In the genomic region with DNA sequence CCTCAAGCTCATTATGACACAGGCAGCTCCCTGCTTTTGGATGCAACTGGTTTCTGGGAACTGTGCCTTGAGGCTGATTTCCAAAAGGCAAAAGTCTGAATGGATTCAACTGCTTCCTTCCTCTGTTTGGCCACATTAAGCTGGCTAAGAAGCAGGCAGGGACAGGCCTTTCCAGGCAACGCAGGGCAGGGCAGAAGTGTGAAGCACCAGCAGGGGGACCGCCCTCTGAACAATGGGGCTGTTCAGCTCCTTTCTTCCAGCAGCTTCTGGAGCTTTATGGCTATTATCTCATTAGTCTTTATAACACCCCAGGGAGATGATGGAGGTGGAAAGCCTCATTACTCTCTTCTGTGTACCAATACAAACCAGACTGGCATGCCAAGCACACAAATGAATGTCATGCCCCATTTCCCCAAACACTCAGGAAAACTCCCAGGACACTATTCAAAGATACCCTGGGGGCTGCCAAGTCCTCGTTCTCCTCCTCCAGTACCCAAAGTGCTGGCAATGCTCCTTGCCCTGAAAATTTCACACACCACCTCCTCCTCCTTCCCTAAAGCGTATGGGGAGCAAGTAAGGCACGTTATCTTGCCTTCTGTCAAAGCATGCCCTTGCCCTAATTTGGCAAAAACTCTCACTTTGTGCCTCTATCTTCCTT, we compare ENCODE assay signal across 8 cellular contexts. TPM values are rescaled to one million over a fixed set of nuclear protein-coding genes. Genes with fewer than 3 reads are reported as not detected.
A peak's percentile ranks its signal among the peaks of the same experiment; 100 is the strongest.
DNase-seq lines count a peak whose midpoint lies in the region; TF ChIP-seq lines count a peak whose summit lies in the region.

No MANE protein-coding gene starts in this region.

- H3K4me3 Mint-ChIP-seq in H9, result no peak overlapping the region

- intact Hi-C loops in cardiac septum (cut with DNase I), result loop anchor here (1.0 to 10.0 kb wide), 3 partner anchors 139 to 278 kb away; a partner anchor contains a TSS
- intact Hi-C loops in PC-9 (cut with micrococcal nuclease; ENCODE audit: unreplicated experiment), result loop anchor here (2.0 to 5.0 kb wide), 3 partner anchors 135 to 285 kb away; a partner anchor contains a TSS

- no peak overlapping the region for H2BK20ac ChIP-seq in H9 (ENCODE audit: low read depth, low read length, poor library complexity, severe bottlenecking)

- WGBS in H9 (ENCODE audit: extremely low coverage, insufficient read length, low lambda C conversion rate), result no CpG with 5 or more reads among the region's 5 CpGs

- H3K27me3 ChIP-seq in H9 (ENCODE audit: insufficient read depth, low read length), result no peaks in the 10 kb centered on the region
- no peaks in the 10 kb centered on the region for H3K27me3 ChIP-seq in PC-9 (ENCODE audit: insufficient read depth, low read depth)

- H3K9ac ChIP-seq in H9 (ENCODE audit: extremely low read depth, insufficient read length, low read length), result no peak overlapping the region

- no peak overlapping the region for H3K4me3 ChIP-seq in PC-9

- no peak overlapping the region for H3K23ac ChIP-seq in H9 (ENCODE audit: insufficient read length, low read depth, low read length)

- H3K4me1 Mint-ChIP-seq in H9, result no peaks in the 10 kb centered on the region

- in situ Hi-C loops in SK-MEL-5 (cut with HindIII; ENCODE audit: low pct_unique_long_range_greater_than_20kb, low sequenced_read_pairs), result no loop called here

- H2BK120ac ChIP-seq in H9 (ENCODE audit: low read depth, low read length, poor library complexity, severe bottlenecking), result no peak overlapping the region

- TF ChIP-seq CTCF in H9 (conservative IDR thresholded peaks at IDR 0.05) (peak; percentile 42), PC-9 (conservative IDR thresholded peaks at IDR 0.05) (no peak)

- H3K36me3 Mint-ChIP-seq in H9 (ENCODE audit: insufficient read depth in 1 of 3, low read depth in 3 of 3), result peaks cover 42 to 77% (median 68%) of the 10 kb centered on the region in 3 experiments; a peak in 6 of 7 replicates

- no peaks in the 10 kb centered on the region for H3K79me1 ChIP-seq in H9 (ENCODE audit: insufficient read depth, low read depth, low read length, poor library complexity, severe bottlenecking)

- H3K4ac ChIP-seq in H9 (ENCODE audit: low read depth, low read length), result no peak overlapping the region

- H2AK5ac ChIP-seq in H9 (ENCODE audit: insufficient read length, low read length), result no peak overlapping the region

- no peak overlapping the region for H3K14ac ChIP-seq in H9 (ENCODE audit: insufficient read depth, low read length)

- no peak overlapping the region for H2BK12ac ChIP-seq in H9 (ENCODE audit: insufficient read length, low read depth, low read length)

- no peak overlapping the region for H3T11ph ChIP-seq in H9 (ENCODE audit: low read length)

- H3K9me3 Mint-ChIP-seq in H9, result no peaks in the 10 kb centered on the region

- no peak overlapping the region for H3K27ac Mint-ChIP-seq in H9

- H3K4me2 ChIP-seq in H9 (ENCODE audit: insufficient read depth, insufficient read length, low read length), result no peak overlapping the region
- H3K4me2 ChIP-seq in PC-9, result no peak overlapping the region

- BruUV-seq in PC-9 (replicated peaks; lab: Mats Ljungman, UMichigan), result no TSS peak

- H2AFZ ChIP-seq in H9 (ENCODE audit: low read length) (no peak overlapping the region), PC-9 (no peak overlapping the region)

- H3K79me2 ChIP-seq in H9 (ENCODE audit: insufficient read depth, low read length) (no peaks in the 10 kb centered on the region), PC-9 (ENCODE audit: low read depth) (no peaks in the 10 kb centered on the region)

- POLR2A ChIA-PET in PC-9 (lab: Charles Lee; ENCODE audit: unreplicated experiment), result no interaction called here

- H3K23me2 ChIP-seq in H9 (ENCODE audit: insufficient read length, low read depth, low read length, poor library complexity, severe bottlenecking), result no peaks in the 10 kb centered on the region

- H3K9me3 ChIP-seq in H9 (ENCODE audit: control insufficient read depth, low read depth, low read length) (no peaks in the 10 kb centered on the region), PC-9 (ENCODE audit: insufficient read depth, low read depth) (no peaks in the 10 kb centered on the region)

- no peak overlapping the region for H2BK15ac ChIP-seq in H9 (ENCODE audit: low read depth, low read length)

- H2BK5ac ChIP-seq in H9 (ENCODE audit: insufficient read length, low read length), result no peak overlapping the region

- H3K18ac ChIP-seq in H9 (ENCODE audit: insufficient read length, low read depth, low read length), result no peak overlapping the region

- no peaks in the 10 kb centered on the region for H3K9me2 ChIP-seq in PC-9 (ENCODE audit: insufficient read depth)

- H4K91ac ChIP-seq in H9 (ENCODE audit: insufficient read length, low read depth, low read length), result no peak overlapping the region

- H3K27ac ChIP-seq in H9 (ENCODE audit: insufficient read length, low read depth, low read length) (no peak overlapping the region), PC-9 (no peak overlapping the region)

- no peak overlapping the region for H4K5ac ChIP-seq in H9 (ENCODE audit: insufficient read length, low read depth, low read length)

- no peak for DNase-seq in H9
- DNase-seq in SK-MEL-5 (ENCODE audit: low read depth, low spot score), result peak; percentile 56
- peak; percentile 83 for DNase-seq in cardiac septum (ENCODE audit: low spot score)
- DNase-seq in retina, result peak; percentile 35
- no peak for DNase-seq in COLO668 (lab: John Stamatoyannopoulos, UW; ENCODE audit: unreplicated experiment)
- no peak for DNase-seq in SW 1271 (lab: John Stamatoyannopoulos, UW)
- DNase-seq in PC-9, result no peak
- no peak for DNase-seq in EL

- no peak overlapping the region for H4K8ac ChIP-seq in H9 (replicated peaks; ENCODE audit: insufficient read length, low read depth, low read length)

- CTCF ChIA-PET in PC-9 (lab: Charles Lee), result interaction anchor here (0.6 to 0.8 kb wide), 2 partner anchors 114 to 117 kb away, joined by 3 to 4 read pairs; no protein-coding TSS in a partner anchor

- H3K4me1 ChIP-seq in H9 (ENCODE audit: insufficient read depth, low read length), result no peaks in the 10 kb centered on the region
- no peaks in the 10 kb centered on the region for H3K4me1 ChIP-seq in PC-9 (replicated peaks; ENCODE audit: insufficient read depth)

- no peaks in the 10 kb centered on the region for H3K27me3 Mint-ChIP-seq in H9 (ENCODE audit: low read depth)

- H4K20me1 ChIP-seq in H9 (ENCODE audit: control insufficient read depth, insufficient read depth, insufficient read length), result no peaks in the 10 kb centered on the region
- H4K20me1 ChIP-seq in PC-9 (ENCODE audit: insufficient read depth), result peaks cover 1% of the 10 kb centered on the region; the same call in 1 of the 2 replicates

- peaks cover 45% of the 10 kb centered on the region for H3K36me3 ChIP-seq in PC-9 (ENCODE audit: low read depth)

- no peaks in the 10 kb centered on the region for H3F3A ChIP-seq in PC-9 (ENCODE audit: insufficient read depth, low read depth)

- no peak overlapping the region for H3K56ac ChIP-seq in H9 (ENCODE audit: insufficient read length, low read depth, low read length)

RNA-seq across cellular contexts. Expression of a gene that starts 21.3 kb away (rescaled TPM):
- total RNA-seq in H9 (2021) (37.2 and 37.4 TPM in 2 replicates), cardiac septum (20.6 TPM), PC-9 (2021) (39.8 and 52.9 TPM in 2 replicates)
- 4.4 and 7.3 TPM in 2 replicates for total RNA-seq in SK-MEL-5 (2014; rRNA removed; shearing (Covaris generic))
- 5.1 and 15.3 TPM in 2 replicates for polyA plus RNA-seq in SK-MEL-5 (2015; cell fraction: cytosol; rRNA removed)
- polyA plus RNA-seq in SK-MEL-5 (2015; cell fraction: nucleus; rRNA removed), result 17.5 and 17.8 TPM in 2 replicates

RNA-seq across cellular contexts. Expression of a gene that starts 21.8 kb away (rescaled TPM):
- total RNA-seq in H9 (2021), result 95.5 and 99.6 TPM in 2 replicates
- 37.1 and 44.2 TPM in 2 replicates for total RNA-seq in SK-MEL-5 (2014; rRNA removed; shearing (Covaris generic))
- 34.5 and 52.0 TPM in 2 replicates for polyA plus RNA-seq in SK-MEL-5 (2015; cell fraction: cytosol; rRNA removed)
- 334 and 419 TPM in 2 replicates for polyA plus RNA-seq in SK-MEL-5 (2015; cell fraction: nucleus; rRNA removed)
- total RNA-seq in cardiac septum, result 52.6 TPM
- total RNA-seq in PC-9 (2021), result 80.6 and 105 TPM in 2 replicates

Comparison
In these comparisons a context has a peak if more than half of its experiments do, and no peak if none do; other contexts are left out.
1. DNase-seq: peak in SK-MEL-5 (single experiment), cardiac septum (single experiment) and retina (single experiment); none in H9 (single experiment), COLO668 (single experiment), SW 1271 (0 of 2), PC-9 (0 of 2) and EL (single experiment).